21 cellular contexts compared by ENCODE assay signal in the genomic region with DNA sequence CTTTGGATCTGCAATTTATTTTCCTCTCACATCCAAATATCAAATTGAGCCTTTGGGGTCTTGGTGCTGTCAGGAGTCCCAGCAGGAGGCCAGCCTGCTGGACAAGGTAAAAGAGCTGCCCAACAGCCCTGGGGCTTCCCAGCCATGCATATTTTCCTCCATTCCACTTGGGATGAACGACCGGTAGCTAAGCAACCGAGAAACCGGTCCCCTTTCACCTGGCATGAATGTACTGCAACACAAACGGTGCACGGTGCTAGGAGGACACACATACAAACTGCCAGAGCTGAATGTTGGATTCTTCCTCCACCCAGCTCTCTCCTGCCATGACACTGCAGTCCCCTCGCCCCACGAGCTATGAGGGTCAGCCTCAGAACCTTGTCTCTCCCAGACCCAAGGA. TPM values are rescaled to one million over a fixed set of nuclear protein-coding genes. Genes with fewer than 3 reads are reported as not detected.
A peak's percentile ranks its signal among the peaks of the same experiment; 100 is the strongest.
DNase-seq lines count a peak whose midpoint lies in the region; ATAC-seq, FAIRE-seq and TF ChIP-seq lines count a peak whose summit lies in the region.
"Had no signal": no experiment of that assay in that cellular context is flagged by ENCODE, and none has a peak within 500 bp of the region (broad histone marks: within the 10 kb centered on the region; RNA-seq: fewer than 3 reads in every experiment).

No MANE protein-coding gene starts in this region.

- H3K9me3 Mint-ChIP-seq in H9 (peaks cover 6 to 8% of the 10 kb centered on the region in 2 experiments), nephron (peaks cover 2% of the 10 kb centered on the region)
- H3K9me3 Mint-ChIP-seq: memory B cell had no signal

- CTCF ChIA-PET in H1 (lab: Charles Lee; ENCODE audit: partially characterized antibody): interaction anchor here (0.7 to 31.2 kb wide), 19 partner anchors 10 to 212 kb away, joined by 3 to 620 read pairs (median 4); a partner anchor contains a TSS

- H4K20me1 ChIP-seq in H9 (ENCODE audit: control insufficient read depth, insufficient read depth, insufficient read length) (no peaks in the 10 kb centered on the region), H1 (replicated peaks in 1 of 2; ENCODE audit: control insufficient read depth in 1 of 2, insufficient read depth in 2 of 2, low read length in 2 of 2) (no peaks in the 10 kb centered on the region)

- H3K27me3 ChIP-seq in H9 (ENCODE audit: insufficient read depth, low read length) (no peaks in the 10 kb centered on the region), H1 (replicated peaks in 1 of 4; ENCODE audit: control insufficient read depth in 3 of 4, extremely low read depth in 1 of 4, insufficient read depth in 3 of 4, low read length in 3 of 4) (no peaks in the 10 kb centered on the region)
- H3K27me3 ChIP-seq: neutrophil had no signal

- no peaks in the 10 kb centered on the region for H3K79me1 ChIP-seq in H9 (ENCODE audit: insufficient read depth, low read depth, low read length, poor library complexity, severe bottlenecking)
- no peaks in the 10 kb centered on the region for H3K79me1 ChIP-seq in H1 (ENCODE audit: low read depth, low read length)

- no peak overlapping the region for H3K4me3 ChIP-seq in H1 (ENCODE audit: extremely low read depth in 1 of 4, insufficient read depth in 2 of 4, low read depth in 3 of 4, low read length in 4 of 4)
- H3K4me3 ChIP-seq: thoracic aorta had no signal

- H3K4me1 Mint-ChIP-seq in H9 (peaks cover 39 to 49% of the 10 kb centered on the region in 2 experiments), nephron (no peaks in the 10 kb centered on the region)

- no peak overlapping the region for H3K9ac ChIP-seq in H9 (ENCODE audit: extremely low read depth, insufficient read length, low read length)
- no peak overlapping the region for H3K9ac ChIP-seq in H1 (replicated peaks in 1 of 4; ENCODE audit: extremely low read depth in 1 of 4, low read depth in 3 of 4, low read length in 3 of 4)

- no peaks in the 10 kb centered on the region for H3K9me3 ChIP-seq in H9 (ENCODE audit: control insufficient read depth, low read depth, low read length)
- no peaks in the 10 kb centered on the region; a peak in 1 of 4 replicates for H3K9me3 ChIP-seq in H1 (ENCODE audit: insufficient read depth in 2 of 2, low read depth in 1 of 2, low read length in 1 of 2)
- H3K9me3 ChIP-seq: neutrophil, thoracic aorta had no signal

- TF ChIP-seq CTCF in C4-2B (conservative IDR thresholded peaks at IDR 0.05) (no peak), H9 (conservative IDR thresholded peaks at IDR 0.05) (no peak), H1 (IDR thresholded peaks at IDR 0.05; ENCODE audit: control extremely low read depth in 1 of 3, insufficient read depth in 1 of 3, low read depth in 1 of 3, low read length in 3 of 3) (no peak), nephron (IDR thresholded peaks at IDR 0.05; ENCODE audit: unreplicated experiment in 3 of 3) (no peak)

- peak overlapping the region; percentile 59; the same call in 1 of the 2 replicates for H3K14ac ChIP-seq in H9 (ENCODE audit: insufficient read depth, low read length)
- H3K14ac ChIP-seq in H1 (ENCODE audit: insufficient read length): no peak overlapping the region

- H3K23ac ChIP-seq in H9 (ENCODE audit: insufficient read length, low read depth, low read length): no peak overlapping the region
- no peak overlapping the region for H3K23ac ChIP-seq in H1 (ENCODE audit: insufficient read length)

- no peak overlapping the region for H2AK5ac ChIP-seq in H9 (ENCODE audit: insufficient read length, low read length)
- H2AK5ac ChIP-seq in H1 (ENCODE audit: low read depth, low read length): peak overlapping the region; percentile 79; the same call in 1 of the 2 replicates

- no peaks in the 10 kb centered on the region for H3K36me3 ChIP-seq in H1 (ENCODE audit: control insufficient read depth in 2 of 4, insufficient read depth in 4 of 4, low read length in 3 of 4)
- H3K36me3 ChIP-seq: neutrophil, thoracic aorta had no signal

- TF ChIP-seq RAD21 in H1 (IDR thresholded peaks at IDR 0.05 in 1 of 2, conservative IDR thresholded peaks at IDR 0.05 in 1 of 2; ENCODE audit: low read depth in 2 of 2, low read length in 2 of 2): no peak

- H2BK120ac ChIP-seq in H9 (ENCODE audit: low read depth, low read length, poor library complexity, severe bottlenecking): no peak overlapping the region
- H2BK120ac ChIP-seq in H1 (replicated peaks; ENCODE audit: low read depth, low read length): no peak overlapping the region

- no peak overlapping the region for H2BK20ac ChIP-seq in H9 (ENCODE audit: low read depth, low read length, poor library complexity, severe bottlenecking)
- no peak overlapping the region for H2BK20ac ChIP-seq in H1 (ENCODE audit: low read length)

- H3K4me3 Mint-ChIP-seq in H9 (0 out of 5 replicates have a peak overlapping the region, but pooled peaks of 1 of the 2 experiments have one; percentile 3), nephron (no peak overlapping the region)
- H3K4me3 Mint-ChIP-seq: activated CD4-positive, alpha-beta T cell treated with anti-CD3 and anti-CD28 coated beads for 36 hours; memory B cell had no signal

- no peak for TF ChIP-seq POLR2A in H1 (IDR thresholded peaks at IDR 0.05; ENCODE audit: control extremely low read depth in 1 of 2, low read depth in 2 of 2, low read length in 2 of 2)

- H2BK15ac ChIP-seq in H9 (ENCODE audit: low read depth, low read length) (no peak overlapping the region), H1 (ENCODE audit: low read length) (0 out of 2 replicates have a peak overlapping the region, but pooled peaks have one; percentile 40)

- no peak overlapping the region for H2BK12ac ChIP-seq in H9 (ENCODE audit: insufficient read length, low read depth, low read length)
- H2BK12ac ChIP-seq in H1 (ENCODE audit: low read depth, low read length): peak overlapping the region; percentile 45; the same call in 1 of the 2 replicates

- peaks cover 8 to 19% (median 11%) of the 10 kb centered on the region in 3 experiments for H3K36me3 Mint-ChIP-seq in H9 (ENCODE audit: insufficient read depth in 1 of 3, low read depth in 3 of 3)
- peaks cover 38% of the 10 kb centered on the region for H3K36me3 Mint-ChIP-seq in nephron (ENCODE audit: low read depth)

- H2BK5ac ChIP-seq in H9 (ENCODE audit: insufficient read length, low read length) (no peak overlapping the region), H1 (ENCODE audit: low read depth, low read length) (no peak overlapping the region)

- H3K56ac ChIP-seq in H9 (ENCODE audit: insufficient read length, low read depth, low read length) (no peak overlapping the region), H1 (replicated peaks; ENCODE audit: insufficient read length, low read depth, low read length) (no peak overlapping the region)

- H4K5ac ChIP-seq in H9 (ENCODE audit: insufficient read length, low read depth, low read length) (no peak overlapping the region), H1 (ENCODE audit: insufficient read length, low read depth, low read length) (no peak overlapping the region)

- H3T11ph ChIP-seq in H9 (ENCODE audit: low read length): no peak overlapping the region

- DNase-seq in H9: peak; percentile 64
- DNase-seq in H1 (ENCODE audit: low read depth in 1 of 2, low spot score in 2 of 2): peak in 1 of 2 experiments; percentile 57
- no peak for DNase-seq in NOMO-1 treated with DMSO at 0.1 percent for 48 hours (lab: John Stamatoyannopoulos, UW; ENCODE audit: unreplicated experiment)
- DNase-seq in mesenteric fat pad (ENCODE audit: low spot score): no peak
- DNase-seq in NCI-H526 treated with DMSO at 0.1 percent for 48 hours (lab: John Stamatoyannopoulos, UW): no peak
- DNase-seq: activated CD4-positive, alpha-beta T cell treated with anti-CD3 and anti-CD28 coated beads for 36 hours; activated gamma-delta T cell; AML-193; DMS153; NCI-H1048; stimulated activated CD4-positive, alpha-beta T cell treated with anti-CD3 and anti-CD28 coated beads, Interleukin-4, amount 100 ng/mL, for 24 hours; stimulated activated CD8-positive, alpha-beta memory T cell treated with anti-CD3 and anti-CD28 coated beads, Interleukin-4, amount 100 ng/mL, for 48 hours; T1000 had no signal

- H3K27ac Mint-ChIP-seq in H9: peak overlapping the region in 2 of 3 experiments; percentile 77 to 78; a peak in 4 of 7 replicates
- peak overlapping the region in 2 of 3 experiments; percentile 27 to 66 for H3K27ac Mint-ChIP-seq in nephron
- H3K27ac Mint-ChIP-seq: activated CD4-positive, alpha-beta T cell treated with anti-CD3 and anti-CD28 coated beads for 36 hours; memory B cell had no signal

- peaks cover 18% of the 10 kb centered on the region for H3K4me1 ChIP-seq in H9 (ENCODE audit: insufficient read depth, low read length)
- H3K4me1 ChIP-seq in H1 (replicated peaks in 1 of 4; ENCODE audit: control insufficient read depth in 3 of 4, insufficient read depth in 4 of 4, low read length in 3 of 4): peaks cover 0 to 18% (median 11%) of the 10 kb centered on the region in 4 experiments; a peak in 6 of 7 replicates

- peak; percentile 50 for FAIRE-seq in H1 (lab: Jason Lieb, UNC)
- FAIRE-seq: GM18507, GM19239 had no signal

- no peak overlapping the region for H3K18ac ChIP-seq in H9 (ENCODE audit: insufficient read length, low read depth, low read length)
- H3K18ac ChIP-seq in H1 (ENCODE audit: extremely low read depth, low read length): peak overlapping the region; percentile 55; the same call in 1 of the 2 replicates

- TF ChIP-seq EP300 in H1 (IDR thresholded peaks at IDR 0.05; ENCODE audit: borderline replicate concordance in 1 of 2, low read depth in 2 of 2, low read length in 2 of 2): no peak

- H3K27ac ChIP-seq in C4-2B: peak overlapping the region; percentile 34
- H3K27ac ChIP-seq in H9 (ENCODE audit: insufficient read length, low read depth, low read length): no peak overlapping the region
- H3K27ac ChIP-seq in H1 (ENCODE audit: low read depth, low read length): peak overlapping the region; percentile 58; the same call in 1 of the 2 replicates
- H3K27ac ChIP-seq: neutrophil had no signal

- no peak overlapping the region for H4K91ac ChIP-seq in H9 (ENCODE audit: insufficient read length, low read depth, low read length)
- H4K91ac ChIP-seq in H1 (replicated peaks; ENCODE audit: insufficient read length, low read length): peak overlapping the region; percentile 50

- H3K4ac ChIP-seq in H9 (ENCODE audit: low read depth, low read length) (no peak overlapping the region), H1 (replicated peaks; ENCODE audit: insufficient read length, low read depth, low read length) (no peak overlapping the region)

- ATAC-seq in HG03439 (IDR thresholded peaks at IDR 0.05; ENCODE audit: unreplicated experiment): no peak
- ATAC-seq: activated CD4-positive, alpha-beta T cell treated with anti-CD3 and anti-CD28 coated beads for 36 hours had no signal

- H3K23me2 ChIP-seq in H9 (ENCODE audit: insufficient read length, low read depth, low read length, poor library complexity, severe bottlenecking) (no peaks in the 10 kb centered on the region), H1 (ENCODE audit: low read depth, low read length) (no peaks in the 10 kb centered on the region)

- WGBS in H9 (ENCODE audit: extremely low coverage, insufficient read length, low lambda C conversion rate): no CpG with 5 or more reads among the region's 8 CpGs
- 64% methylated on average over 8 of the region's 8 CpGs; no CpG with 5 or more reads in 1 of the 2 experiments for WGBS in H1 (ENCODE audit: extremely low coverage in 1 of 2, insufficient coverage in 1 of 2, insufficient read length in 1 of 2, insufficient replicate concordance in 2 of 2, low coverage in 1 of 2, low lambda C conversion rate in 2 of 2, missing lambda C conversion rate in 1 of 2), 2 experiments

- no peaks in the 10 kb centered on the region for H3K79me2 ChIP-seq in H9 (ENCODE audit: insufficient read depth, low read length)
- H3K79me2 ChIP-seq in H1 (ENCODE audit: control insufficient read depth in 1 of 2, insufficient read depth in 2 of 2, low read length in 2 of 2): no peaks in the 10 kb centered on the region

- H3K27me3 Mint-ChIP-seq in H9 (ENCODE audit: low read depth): no peaks in the 10 kb centered on the region
- no peaks in the 10 kb centered on the region for H3K27me3 Mint-ChIP-seq in nephron (ENCODE audit: low read depth)
- H3K27me3 Mint-ChIP-seq: activated CD4-positive, alpha-beta T cell treated with anti-CD3 and anti-CD28 coated beads for 36 hours; memory B cell had no signal

- POLR2A ChIA-PET in H1 (lab: Charles Lee; ENCODE audit: partially characterized antibody): interaction anchor here (0.7 to 1.8 kb wide), 5 partner anchors 10 to 207 kb away, joined by 3 to 5 read pairs (median 4); no protein-coding TSS in a partner anchor

- H2AFZ ChIP-seq in H9 (ENCODE audit: low read length) (no peak overlapping the region), H1 (ENCODE audit: low read length) (no peak overlapping the region)

- H4K8ac ChIP-seq in H9 (replicated peaks; ENCODE audit: insufficient read length, low read depth, low read length) (no peak overlapping the region), H1 (ENCODE audit: extremely low read depth, insufficient read depth, low read length) (no peak overlapping the region)

- H3K4me2 ChIP-seq in H9 (ENCODE audit: insufficient read depth, insufficient read length, low read length) (no peak overlapping the region), H1 (ENCODE audit: insufficient read depth in 1 of 2, low read depth in 2 of 2, low read length in 2 of 2) (no peak overlapping the region)

RNA-seq across cellular contexts. Expression of a gene that starts 42.7 kb away (rescaled TPM):
- total RNA-seq in H9 (2021) (4.9 and 5.6 TPM in 2 replicates), mesenteric fat pad (30.3 TPM)
- 8.3 and 9.2 TPM in 2 replicates for total RNA-seq in H1 (2021; fragmentation: NEBNext Ultra II Directional; extraction: Animal tissue kit (Norgen Biotek cat#: 25700))
- 5.6 and 7.3 TPM in 2 replicates for polyA plus RNA-seq in H1 (2011; rRNA removed)
- 6.6 TPM for polyA plus RNA-seq in H1 (2011; cell fraction: cytosol; rRNA removed)
- polyA plus RNA-seq in H1 (2011; cell fraction: nucleus; rRNA removed): 9.7 TPM
- 7.0 to 8.0 TPM (median 7.8 TPM) in 4 replicates for polyA plus RNA-seq in H1 (2012, experiment 1 of 2)
- 6.1 TPM for polyA plus RNA-seq in H1 (2012, experiment 2 of 2)
- 5.1 TPM for polyA plus RNA-seq in H1 (2013, experiment 1 of 2)
- 5.2 TPM for polyA plus RNA-seq in H1 (2013, experiment 2 of 2)
- polyA minus RNA-seq in H1 (2011; rRNA and poly(A)+ RNA removed): 10.9 and 11.0 TPM in 2 replicates
- 19.4 TPM for polyA minus RNA-seq in H1 (2011; cell fraction: cytosol; rRNA and poly(A)+ RNA removed)
- 14.6 TPM for polyA minus RNA-seq in H1 (2011; cell fraction: nucleus; rRNA and poly(A)+ RNA removed)
